Comparison of ENCODE assay signal across 10 cellular contexts in the genomic region with DNA sequence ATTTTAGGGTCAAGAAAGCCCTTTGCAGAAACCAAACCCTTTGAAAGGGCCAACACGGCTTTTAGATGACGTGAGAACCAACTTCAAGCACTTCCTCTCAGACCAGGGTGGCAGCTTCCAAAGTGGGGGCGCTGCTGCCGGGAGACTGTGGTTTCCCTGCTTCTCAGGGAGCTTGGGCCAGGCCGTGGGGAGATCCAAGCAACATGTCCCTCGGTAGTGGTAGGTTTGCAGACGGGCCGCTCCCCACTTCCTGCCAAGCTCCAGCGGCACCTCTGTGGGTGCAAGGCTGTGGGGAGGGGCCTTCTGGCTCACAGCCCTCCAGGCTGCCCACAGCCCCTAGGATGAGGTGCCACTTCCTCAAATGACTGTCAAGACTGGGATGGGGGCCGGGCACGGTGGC.
DNase-seq lines count a peak whose midpoint lies in the region; ATAC-seq lines count a peak whose summit lies in the region.
"Had no signal": no experiment of that assay in that cellular context is flagged by ENCODE, and none has a peak within 500 bp of the region (broad histone marks: within the 10 kb centered on the region; RNA-seq: fewer than 3 reads in every experiment).

No MANE protein-coding gene starts in this region.

- H3K4me3 ChIP-seq in skin epidermis = no peak overlapping the region
- H3K4me3 ChIP-seq: sigmoid colon had no signal

- ATAC-seq in GM19351 (IDR thresholded peaks at IDR 0.05; ENCODE audit: unreplicated experiment) (no peak), GM21381 (IDR thresholded peaks at IDR 0.05; ENCODE audit: unreplicated experiment) (no peak), GM19328 (IDR thresholded peaks at IDR 0.05; ENCODE audit: unreplicated experiment) (no peak)

- H3K27ac ChIP-seq in skin epidermis = peak overlapping the region in 15 of 21 experiments; percentile 21 to 84 (median 52)

- DNase-seq in GDM1 (lab: John Stamatoyannopoulos, UW) = peak; percentile 87
- DNase-seq in SIG-M5 (lab: John Stamatoyannopoulos, UW) = peak; percentile 12
- peak; percentile 59 for DNase-seq in activated gamma-delta T cell (lab: John Stamatoyannopoulos, UW)
- no peak for DNase-seq in DMS153 (lab: John Stamatoyannopoulos, UW)
- DNase-seq: left colon, sigmoid colon had no signal
